Comparison of ENCODE assay signal across 8 cellular contexts in the genomic region with DNA sequence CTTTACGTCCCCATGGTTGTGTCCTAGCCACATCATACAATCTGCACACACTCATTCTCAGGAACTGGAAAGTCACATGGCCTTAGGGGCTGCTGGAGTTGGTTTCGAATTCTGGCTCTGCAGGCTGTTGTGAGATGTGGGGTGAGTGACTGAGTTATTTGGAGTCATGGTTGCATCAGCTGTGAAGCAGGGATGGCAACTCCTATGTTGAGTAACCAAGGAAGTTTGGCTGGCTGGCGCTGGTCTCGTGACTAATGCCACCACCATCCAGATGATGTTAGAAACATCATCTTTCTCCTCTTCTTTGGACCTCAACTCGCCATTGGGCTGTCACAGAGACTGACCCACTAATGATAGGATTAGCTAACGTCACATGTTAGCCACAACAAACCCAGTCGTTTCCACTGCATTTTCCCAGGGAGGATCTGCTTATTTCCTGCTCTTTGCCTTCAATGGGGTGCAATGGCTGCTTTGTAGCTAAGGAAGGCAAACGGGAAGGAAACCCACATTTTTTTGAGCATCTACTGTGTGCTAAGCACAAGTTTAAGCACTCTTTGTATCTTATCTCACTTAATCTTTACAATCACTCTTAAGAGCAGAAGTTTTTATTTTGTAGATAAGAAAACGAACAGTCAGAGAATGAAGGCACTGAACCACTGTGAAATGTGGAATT.
A peak's percentile ranks its signal among the peaks of the same experiment; 100 is the strongest.
DNase-seq lines count a peak whose midpoint lies in the region; ATAC-seq and TF ChIP-seq lines count a peak whose summit lies in the region.

No MANE protein-coding gene starts in this region.

- H3K9me3 ChIP-seq in breast epithelium (no peaks in the 10 kb centered on the region), thoracic aorta (no peaks in the 10 kb centered on the region)

- H3K27me3 ChIP-seq in breast epithelium (no peaks in the 10 kb centered on the region), thoracic aorta (replicated peaks; ENCODE audit: insufficient read depth) (no peaks in the 10 kb centered on the region)

- ATAC-seq in thoracic aorta (ENCODE audit: insufficient number of reproducible peaks, low FRiP score, low read depth), result peak; percentile 98
- ATAC-seq in HG03159 (IDR thresholded peaks at IDR 0.05; ENCODE audit: unreplicated experiment), result no peak
- ATAC-seq in HG02763 (IDR thresholded peaks at IDR 0.05; ENCODE audit: unreplicated experiment), result no peak
- no peak for ATAC-seq in HG02610 (IDR thresholded peaks at IDR 0.05; ENCODE audit: unreplicated experiment)

- no peak for TF ChIP-seq CTCF in MCF 10A (IDR thresholded peaks at IDR 0.05; ENCODE audit: unreplicated experiment)
- no peak for TF ChIP-seq CTCF in breast epithelium (IDR thresholded peaks at IDR 0.05)
- TF ChIP-seq CTCF in thoracic aorta (IDR thresholded peaks at IDR 0.05), result no peak

- CTCF ChIA-PET in MCF 10A (lab: Yijun Ruan, JAX), result interaction anchor here (0.5 to 1.8 kb wide), 6 partner anchors 9 to 128 kb away, joined by 3 to 6 read pairs (median 4); no protein-coding TSS in a partner anchor

- no peak overlapping the region for H3K27ac ChIP-seq in breast epithelium
- H3K27ac ChIP-seq in thoracic aorta, result peak overlapping the region in 1 of 2 donors; percentile 34

- H3K27me3 Mint-ChIP-seq in MCF 10A (ENCODE audit: insufficient read depth, unreplicated experiment), result no peaks in the 10 kb centered on the region

- POLR2A ChIA-PET in MCF 10A (lab: Yijun Ruan, JAX), result interaction anchor here (0.8 to 2.2 kb wide), 11 partner anchors 12 to 696 kb away, joined by 3 to 29 read pairs (median 3); a partner anchor contains a TSS

- H3K4me3 ChIP-seq in breast epithelium (no peak overlapping the region), thoracic aorta (no peak overlapping the region)

- H3K4me3 Mint-ChIP-seq in MCF 10A (ENCODE audit: unreplicated experiment), result peak overlapping the region; percentile 58

- intact Hi-C loops in MCF 10A (cut with micrococcal nuclease), result loop anchor here (1.0 to 2.0 kb wide), 2 partner anchors 51 to 92 kb away; no protein-coding TSS in a partner anchor
- intact Hi-C loops in breast epithelium (cut with DNase I; ENCODE audit: low total_unique reads), result no loop called here

- BruUV-seq in MCF 10A (replicated peaks; lab: Mats Ljungman, UMichigan), result no TSS peak

- DNase-seq in MCF 10A (ENCODE audit: unreplicated experiment) (peak; percentile 100), breast epithelium (ENCODE audit: low spot score in 2 of 2) (no peak), SIG-M5 (lab: John Stamatoyannopoulos, UW) (peak; percentile 80), fibroblast of gingiva (ENCODE audit: low read depth) (peak; percentile 98), thoracic aorta (ENCODE audit: low spot score) (peak; percentile 31)

- no peak for TF ChIP-seq POLR2A in breast epithelium (IDR thresholded peaks at IDR 0.05)

- no peaks in the 10 kb centered on the region for H3K36me3 ChIP-seq in breast epithelium
- peaks cover 19% of the 10 kb centered on the region for H3K36me3 ChIP-seq in thoracic aorta

- peaks cover 66% of the 10 kb centered on the region for H3K36me3 Mint-ChIP-seq in MCF 10A (ENCODE audit: insufficient read depth, unreplicated experiment)

- peak overlapping the region; percentile 99 for H3K27ac Mint-ChIP-seq in MCF 10A (ENCODE audit: low read depth, unreplicated experiment)

- peaks cover 46% of the 10 kb centered on the region for H3K4me1 Mint-ChIP-seq in MCF 10A (ENCODE audit: insufficient read depth, unreplicated experiment)

- H3K4me1 ChIP-seq in breast epithelium (no peaks in the 10 kb centered on the region), thoracic aorta (ENCODE audit: control insufficient read depth in 1 of 2, low read depth in 2 of 2) (peaks cover 0 to 2% of the 10 kb centered on the region in 2 donors)

- H3K9me3 Mint-ChIP-seq in MCF 10A (ENCODE audit: unreplicated experiment), result peaks cover 10% of the 10 kb centered on the region

Comparison
In these comparisons a context has a peak if more than half of its experiments do, and no peak if none do; other contexts are left out.
1. DNase-seq: peak in MCF 10A (single experiment), SIG-M5 (single experiment), fibroblast of gingiva (single experiment) and thoracic aorta (single experiment); none in breast epithelium (0 of 2).